Comparison of ENCODE assay signal across 11 cellular contexts in the genomic region with DNA sequence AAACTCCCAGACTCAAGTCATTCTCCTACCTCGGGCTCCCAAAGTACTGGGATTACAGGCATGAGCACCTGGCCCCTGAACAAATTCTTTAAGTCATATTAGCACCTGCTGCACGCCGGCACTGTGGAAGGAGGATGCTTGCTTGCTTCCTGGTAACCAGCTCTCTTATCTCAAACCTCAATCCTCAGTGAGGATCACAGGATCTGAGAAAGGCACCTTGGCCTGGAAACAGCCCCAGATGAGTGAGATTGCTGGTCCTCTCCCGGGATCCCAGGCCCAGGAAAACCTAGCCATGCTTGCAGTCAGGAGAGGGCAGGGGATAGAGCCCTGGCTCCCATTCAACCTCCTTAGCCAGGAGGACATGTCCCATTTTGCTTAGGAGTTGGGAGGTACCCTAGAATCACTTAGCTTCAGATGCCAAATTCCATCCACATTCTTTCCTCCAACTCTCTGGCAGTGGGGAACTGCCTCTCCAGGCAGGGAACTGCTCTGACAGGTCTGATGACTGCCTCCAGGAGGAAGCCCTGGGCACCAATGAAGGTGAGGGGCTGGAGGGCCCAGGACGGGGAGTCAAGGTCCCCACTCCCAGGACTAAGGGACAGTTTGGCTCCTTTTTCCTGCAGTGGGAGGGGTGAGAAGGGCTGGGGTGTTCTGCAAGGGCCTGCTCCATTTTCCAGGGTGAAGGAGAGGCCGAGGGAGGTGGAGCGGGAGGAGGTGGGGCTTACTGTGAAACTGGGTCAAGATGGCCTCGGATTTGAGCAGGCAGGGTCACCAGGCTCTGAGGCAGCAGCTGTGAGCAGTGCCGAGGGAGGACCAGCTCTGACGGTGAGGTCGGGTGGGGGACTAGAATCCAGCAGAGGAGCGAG. TPM values are rescaled to one million over a fixed set of nuclear protein-coding genes. Genes with fewer than 3 reads are reported as not detected.
A peak's percentile ranks its signal among the peaks of the same experiment; 100 is the strongest.
DNase-seq lines count a peak whose midpoint lies in the region; ATAC-seq and TF ChIP-seq lines count a peak whose summit lies in the region.
"Had no signal": no experiment of that assay in that cellular context is flagged by ENCODE, and none has a peak within 500 bp of the region (broad histone marks: within the 10 kb centered on the region; RNA-seq: fewer than 3 reads in every experiment).

No MANE protein-coding gene starts in this region.

- CTCF ChIA-PET in activated CD8-positive, alpha-beta memory T cell treated with anti-CD3 and anti-CD28 coated beads, Interleukin-2, amount 10 ng/mL, durations not matched to agents 7 days and 5 days (lab: Charles Lee): interaction anchor here (0.8 to 1.8 kb wide), 5 partner anchors 9 to 121 kb away, joined by 3 to 6 read pairs (median 3); a partner anchor contains a TSS

- no peak for TF ChIP-seq CTCF in right atrium auricular region (IDR thresholded peaks at IDR 0.05)

- DNase-seq in Ammon's horn (ENCODE audit: low spot score): peak; percentile 75
- peak; percentile 62 for DNase-seq in astrocyte of the hippocampus (ENCODE audit: low read depth, low spot score)
- DNase-seq in right atrium auricular region (ENCODE audit: low spot score): peak; percentile 78
- peak; percentile 65 for DNase-seq in pons (ENCODE audit: low spot score)
- DNase-seq in stimulated activated CD4-positive, alpha-beta T cell treated with anti-CD3 and anti-CD28 coated beads, Interleukin-4, amount 100 ng/mL, for 4 hours: no peak
- DNase-seq in activated CD8-positive, alpha-beta memory T cell treated with anti-CD3 and anti-CD28 coated beads, Interleukin-2, amount 10 ng/mL, durations not matched to agents 7 days and 5 days: no peak
- no peak for DNase-seq in NCI-H1694 treated with DMSO at 0.1 percent for 48 hours (lab: John Stamatoyannopoulos, UW)
- DNase-seq: activated naive CD8-positive, alpha-beta T cell treated with anti-CD3 and anti-CD28 coated beads for 36 hours had no signal

- H3K4me3 ChIP-seq in right atrium auricular region: no peak overlapping the region

- peaks cover 4% of the 10 kb centered on the region for H3K4me1 Mint-ChIP-seq in activated CD8-positive, alpha-beta memory T cell treated with anti-CD3 and anti-CD28 coated beads, Interleukin-2, amount 10 ng/mL, durations not matched to agents 7 days and 5 days
- H3K4me1 Mint-ChIP-seq: activated naive CD8-positive, alpha-beta T cell treated with anti-CD3 and anti-CD28 coated beads for 36 hours had no signal

- H3K36me3 Mint-ChIP-seq in activated CD8-positive, alpha-beta memory T cell treated with anti-CD3 and anti-CD28 coated beads, Interleukin-2, amount 10 ng/mL, durations not matched to agents 7 days and 5 days: peaks cover 6% of the 10 kb centered on the region
- H3K36me3 Mint-ChIP-seq: activated naive CD8-positive, alpha-beta T cell treated with anti-CD3 and anti-CD28 coated beads for 36 hours had no signal

- peaks cover under 1% of the 10 kb centered on the region for H3K27me3 Mint-ChIP-seq in activated CD8-positive, alpha-beta memory T cell treated with anti-CD3 and anti-CD28 coated beads, Interleukin-2, amount 10 ng/mL, durations not matched to agents 7 days and 5 days
- H3K27me3 Mint-ChIP-seq: activated naive CD8-positive, alpha-beta T cell treated with anti-CD3 and anti-CD28 coated beads for 36 hours had no signal

- H3K4me3 Mint-ChIP-seq in activated CD8-positive, alpha-beta memory T cell treated with anti-CD3 and anti-CD28 coated beads, Interleukin-2, amount 10 ng/mL, durations not matched to agents 7 days and 5 days: no peak overlapping the region
- H3K4me3 Mint-ChIP-seq: activated naive CD8-positive, alpha-beta T cell treated with anti-CD3 and anti-CD28 coated beads for 36 hours; CD14-positive monocyte; IgD-negative memory B cell had no signal

- no peaks in the 10 kb centered on the region for H3K9me3 ChIP-seq in right atrium auricular region

- H3K27ac ChIP-seq in right atrium auricular region: peak overlapping the region; percentile 75 to 79

- H3K4me1 ChIP-seq in right atrium auricular region: peaks cover 0 to 49% of the 10 kb centered on the region in 2 donors

- peaks cover 33% of the 10 kb centered on the region for H3K36me3 ChIP-seq in right atrium auricular region

- no peaks in the 10 kb centered on the region for H3K27me3 ChIP-seq in right atrium auricular region

- H3K9me3 Mint-ChIP-seq in activated CD8-positive, alpha-beta memory T cell treated with anti-CD3 and anti-CD28 coated beads, Interleukin-2, amount 10 ng/mL, durations not matched to agents 7 days and 5 days (ENCODE audit: low read depth): no peaks in the 10 kb centered on the region
- H3K9me3 Mint-ChIP-seq: activated naive CD8-positive, alpha-beta T cell treated with anti-CD3 and anti-CD28 coated beads for 36 hours had no signal

- no peak for ATAC-seq in HG03108 (IDR thresholded peaks at IDR 0.05; ENCODE audit: unreplicated experiment)
- no peak for ATAC-seq in activated CD8-positive, alpha-beta memory T cell treated with anti-CD3 and anti-CD28 coated beads, Interleukin-2, amount 10 ng/mL, durations not matched to agents 7 days and 5 days

- no peak overlapping the region for H3K27ac Mint-ChIP-seq in activated CD8-positive, alpha-beta memory T cell treated with anti-CD3 and anti-CD28 coated beads, Interleukin-2, amount 10 ng/mL, durations not matched to agents 7 days and 5 days
- H3K27ac Mint-ChIP-seq: activated naive CD8-positive, alpha-beta T cell treated with anti-CD3 and anti-CD28 coated beads for 36 hours had no signal

RNA-seq across cellular contexts. Expression of a gene that starts 9.5 kb away (rescaled TPM):
- under 1 TPM in 1 of 2 donors, not detected in 1; 0.07 TPM for total RNA-seq in right atrium auricular region
- not detected for total RNA-seq in activated CD8-positive, alpha-beta memory T cell treated with anti-CD3 and anti-CD28 coated beads, Interleukin-2, amount 10 ng/mL, durations not matched to agents 7 days and 5 days
- total RNA-seq: activated naive CD8-positive, alpha-beta T cell treated with anti-CD3 and anti-CD28 coated beads for 36 hours had no signal

RNA-seq across cellular contexts. Expression of a gene that starts 12.3 kb away (rescaled TPM):
- total RNA-seq in right atrium auricular region: 10 to 100 TPM; 30.8 to 41.6 TPM
- 10 to 100 TPM; 50.0 to 68.9 TPM for total RNA-seq in activated CD8-positive, alpha-beta memory T cell treated with anti-CD3 and anti-CD28 coated beads, Interleukin-2, amount 10 ng/mL, durations not matched to agents 7 days and 5 days

RNA-seq across cellular contexts. Expression of a gene that starts 28.2 kb away (rescaled TPM):
- total RNA-seq in right atrium auricular region: under 1 TPM; 0.41 to 0.63 TPM
- 100 to 1,000 TPM; 228 to 410 TPM for total RNA-seq in activated CD8-positive, alpha-beta memory T cell treated with anti-CD3 and anti-CD28 coated beads, Interleukin-2, amount 10 ng/mL, durations not matched to agents 7 days and 5 days

Comparison
In these comparisons a context has a peak if more than half of its experiments do, and no peak if none do; other contexts are left out.
1. DNase-seq: peak in Ammon's horn (single experiment), astrocyte of the hippocampus (single experiment), right atrium auricular region (single experiment) and pons (single experiment); none in stimulated activated CD4-positive, alpha-beta T cell treated with anti-CD3 and anti-CD28 coated beads, Interleukin-4, amount 100 ng/mL, for 4 hours (0 of 2), activated CD8-positive, alpha-beta memory T cell treated with anti-CD3 and anti-CD28 coated beads, Interleukin-2, amount 10 ng/mL, durations not matched to agents 7 days and 5 days (single experiment) and NCI-H1694 treated with DMSO at 0.1 percent for 48 hours (single experiment).
2. RNA of a gene that starts 28.2 kb away (total RNA-seq): 228 to 410 TPM in activated CD8-positive, alpha-beta memory T cell treated with anti-CD3 and anti-CD28 coated beads, Interleukin-2, amount 10 ng/mL, durations not matched to agents 7 days and 5 days; 0.41 to 0.63 TPM in right atrium auricular region; every median in the first group is over 100 times any median in the second.